In genomic region chr4:122000849-122001248, GRCh38 we compare ENCODE assay signal across 19 cellular contexts. TPM values are rescaled to one million over a fixed set of nuclear protein-coding genes. Genes with fewer than 3 reads are reported as not detected.
DNase-seq lines count a peak whose midpoint lies in the region; ATAC-seq and TF ChIP-seq lines count a peak whose summit lies in the region.
"Had no signal": no experiment of that assay in that cellular context is flagged by ENCODE, and none has a peak within 500 bp of the region (broad histone marks: within the 10 kb centered on the region; RNA-seq: fewer than 3 reads in every experiment).

No MANE protein-coding gene starts in this region.

- H2BK120ac ChIP-seq in IMR-90 (ENCODE audit: low read depth, low read length) = no peak overlapping the region

- H3K79me1 ChIP-seq in IMR-90 (ENCODE audit: low read depth in 1 of 2, low read length in 2 of 2) = no peaks in the 10 kb centered on the region

- H2BK20ac ChIP-seq in IMR-90 (ENCODE audit: low read depth, low read length) = 0 out of 2 replicates have a peak overlapping the region, but pooled peaks have one; percentile 3

- H3K14ac ChIP-seq in IMR-90 (replicated peaks; ENCODE audit: low read depth, low read length) = no peak overlapping the region

- POLR2A ChIA-PET in IMR-90 (lab: Charles Lee; ENCODE audit: unreplicated experiment) = no interaction called here

- H4K5ac ChIP-seq in IMR-90 (ENCODE audit: low read depth, low read length) = no peak overlapping the region

- CTCF ChIA-PET in IMR-90 (lab: Yijun Ruan, JAX) = interaction anchor here (0.6 kb wide), 1 partner anchor 51 kb away, joined by 3 read pairs; no protein-coding TSS in a partner anchor

- H3K4me2 ChIP-seq in IMR-90 (ENCODE audit: low read depth, low read length) (no peak overlapping the region), osteoblast (ENCODE audit: insufficient read depth, low read length) (peak overlapping the region; percentile 59)
- H3K4me2 ChIP-seq: BLaER1, SK-N-SH had no signal

- H2AFZ ChIP-seq in IMR-90 (replicated peaks; ENCODE audit: low read length, poor library complexity) (no peak overlapping the region), osteoblast (ENCODE audit: low read length) (peak overlapping the region; percentile 61)

- TF ChIP-seq RAD21 in IMR-90 (IDR thresholded peaks at IDR 0.05; ENCODE audit: low read length) = no peak

- dilution Hi-C loops in IMR-90 (cut with HindIII; ENCODE audit: low sequenced_read_pairs, unreplicated experiment) = no loop called here

- H3K27me3 ChIP-seq in IMR-90 (ENCODE audit: control insufficient read depth, insufficient read depth, low read length) (no peaks in the 10 kb centered on the region; the same call in 1 of the 2 replicates), osteoblast (ENCODE audit: insufficient read depth, low read length) (peaks cover 8% of the 10 kb centered on the region), adrenal gland (peaks cover 4% of the 10 kb centered on the region)
- H3K27me3 ChIP-seq: BLaER1 had no signal

- in situ Hi-C loops in IMR-90 (cut with MboI; ENCODE audit: low sequenced_read_pairs) = no loop called here

- H3K18ac ChIP-seq in IMR-90 (ENCODE audit: low read depth, low read length) = no peak overlapping the region

- no peaks in the 10 kb centered on the region for H4K20me1 ChIP-seq in IMR-90 (ENCODE audit: insufficient read depth, low read length)
- H4K20me1 ChIP-seq in osteoblast (ENCODE audit: insufficient read depth, low read length) = no peaks in the 10 kb centered on the region
- H4K20me1 ChIP-seq: BLaER1 had no signal

- H4K91ac ChIP-seq in IMR-90 (ENCODE audit: insufficient read depth, low read depth, low read length) = no peak overlapping the region

- H3K23ac ChIP-seq in IMR-90 (ENCODE audit: low read depth, low read length) = no peak overlapping the region

- H2BK15ac ChIP-seq in IMR-90 (ENCODE audit: low read depth, low read length) = no peak overlapping the region

- H3K56ac ChIP-seq in IMR-90 (ENCODE audit: extremely low read depth, insufficient read depth, low read length) = no peak overlapping the region

- ATAC-seq in IMR-90 (ENCODE audit: low read depth) = no peak

- H3K79me2 ChIP-seq in osteoblast (ENCODE audit: insufficient read depth, low read length) = no peaks in the 10 kb centered on the region

- H3K4ac ChIP-seq in IMR-90 (ENCODE audit: low read depth, low read length) = no peak overlapping the region

- DNase-seq in IMR-90 (no peak), OCI-M1 (lab: John Stamatoyannopoulos, UW) (peak; percentile 73), choroid plexus epithelial cell (ENCODE audit: low read depth) (peak; percentile 48), osteoblast (ENCODE audit: insufficient read length, low spot score, missing footprints) (no peak), adrenal gland (no peak), cortex of kidney (lab: John Stamatoyannopoulos, UW) (no peak), NCI-H1417 treated with DMSO at 0.1 percent for 48 hours (lab: John Stamatoyannopoulos, UW) (no peak)
- DNase-seq: CD4-positive, alpha-beta T cell; KBM-7; NCI-H1048; NCI-H1417; NCI-H187 treated with DMSO at 0.1 percent for 48 hours; NCI-H2107; NCI-H524; NCI-H774; SK-N-SH; SW 1271 had no signal

- H3K4me1 ChIP-seq in IMR-90 (ENCODE audit: control insufficient read depth, insufficient read depth, low read length) (peaks cover 4% of the 10 kb centered on the region), osteoblast (ENCODE audit: insufficient read depth, low read length) (peaks cover 4% of the 10 kb centered on the region), adrenal gland (replicated peaks in 1 of 2) (no peaks in the 10 kb centered on the region)
- H3K4me1 ChIP-seq: BLaER1 had no signal

- H3K9me3 ChIP-seq in IMR-90 (ENCODE audit: control insufficient read depth, insufficient read depth, low read length) = no peaks in the 10 kb centered on the region
- no peaks in the 10 kb centered on the region for H3K9me3 ChIP-seq in osteoblast (ENCODE audit: low read depth, low read length)
- H3K9me3 ChIP-seq in adrenal gland (replicated peaks in 1 of 3) = no peaks in the 10 kb centered on the region
- H3K9me3 ChIP-seq: BLaER1, SK-N-SH had no signal

- no peak overlapping the region for H2AK9ac ChIP-seq in IMR-90 (replicated peaks; ENCODE audit: low read depth, low read length, poor library complexity)

- BruUV-seq in IMR-90 (replicated peaks; lab: Mats Ljungman, UMichigan) = no TSS peak

- H3K4me3 ChIP-seq in IMR-90 (ENCODE audit: insufficient read depth, low read depth, low read length) (no peak overlapping the region), choroid plexus epithelial cell (ENCODE audit: low read depth, low read length) (no peak overlapping the region), osteoblast (ENCODE audit: insufficient read depth, low read length) (peak overlapping the region; percentile 24), adrenal gland (no peak overlapping the region)
- H3K4me3 ChIP-seq: BLaER1 had no signal

- peaks cover 6% of the 10 kb centered on the region for H3K9me1 ChIP-seq in IMR-90 (ENCODE audit: insufficient read depth, low read length)

- no peak overlapping the region for H2AK5ac ChIP-seq in IMR-90 (ENCODE audit: low read depth, low read length)

- no peak overlapping the region for H3K9ac ChIP-seq in IMR-90 (ENCODE audit: low read depth, low read length)
- H3K9ac ChIP-seq: BLaER1, SK-N-SH had no signal

- no peak overlapping the region for H4K8ac ChIP-seq in IMR-90 (ENCODE audit: low read depth in 2 of 2, low read length in 2 of 2)

- H2BK5ac ChIP-seq in IMR-90 (ENCODE audit: low read depth, low read length, poor library complexity, severe bottlenecking) = no peak overlapping the region

- H3K27ac ChIP-seq in IMR-90 (ENCODE audit: insufficient read depth, low read length) = no peak overlapping the region
- H3K27ac ChIP-seq in osteoblast (ENCODE audit: low read depth, low read length) = no peak overlapping the region
- no peak overlapping the region for H3K27ac ChIP-seq in adrenal gland
- H3K27ac ChIP-seq: BLaER1 had no signal

- no peak for TF ChIP-seq POLR2A in IMR-90 (IDR thresholded peaks at IDR 0.05; ENCODE audit: low read depth, low read length)
- TF ChIP-seq POLR2A in adrenal gland (IDR thresholded peaks at IDR 0.05) = no peak

- WGBS in IMR-90 (ENCODE audit: extremely low coverage in 2 of 2, insufficient read length in 1 of 2), 2 experiments = no CpG with 5 or more reads among the region's 4 CpGs
- 48 to 52% (median 49%) methylated on average over 4 of the region's 4 CpGs for WGBS in adrenal gland, 4 donors

- no peaks in the 10 kb centered on the region for H3K36me3 ChIP-seq in IMR-90 (ENCODE audit: control insufficient read depth, insufficient read depth, low read length)
- H3K36me3 ChIP-seq in osteoblast (ENCODE audit: insufficient read depth, low read length) = no peaks in the 10 kb centered on the region
- H3K36me3 ChIP-seq in adrenal gland (replicated peaks in 1 of 2) = no peaks in the 10 kb centered on the region
- H3K36me3 ChIP-seq: BLaER1 had no signal

- no peak for TF ChIP-seq CTCF in IMR-90 (conservative IDR thresholded peaks at IDR 0.05; ENCODE audit: low read depth, low read length)
- no peak for TF ChIP-seq CTCF in choroid plexus epithelial cell (conservative IDR thresholded peaks at IDR 0.05; ENCODE audit: low read depth, low read length)
- no peak for TF ChIP-seq CTCF in osteoblast (IDR thresholded peaks at IDR 0.05; ENCODE audit: extremely low read depth, low read depth, low read length)
- TF ChIP-seq CTCF in adrenal gland (IDR thresholded peaks at IDR 0.05) = no peak

- intact Hi-C loops in IMR-90 (cut with micrococcal nuclease) = loop anchor here (5.0 kb wide), 1 partner anchor 49 kb away; the partner anchor contains the start of gene TRPC3
- intact Hi-C loops in adrenal gland (cut with DNase I) = no loop called here

TF ChIP-seq in IMR-90, 13 proteins besides CTCF, POLR2A, EP300 and RAD21:
- TF ChIP-seq MXI1 (IDR thresholded peaks at IDR 0.05; ENCODE audit: borderline replicate concordance, low read depth, low read length) (no peak), CHD1 (IDR thresholded peaks at IDR 0.05; ENCODE audit: low read depth, low read length) (no peak), RCOR1 (IDR thresholded peaks at IDR 0.05; ENCODE audit: insufficient replicate concordance, low read length) (no peak), CEBPB (IDR thresholded peaks at IDR 0.05; ENCODE audit: low read depth, low read length) (no peak), NFE2L2 (IDR thresholded peaks at IDR 0.05; ENCODE audit: low read depth, low read length) (no peak), RFX5 (IDR thresholded peaks at IDR 0.05; ENCODE audit: low read depth, low read length) (no peak), MAZ (IDR thresholded peaks at IDR 0.05; ENCODE audit: borderline replicate concordance, low read depth, low read length) (no peak), SMC3 (IDR thresholded peaks at IDR 0.05; ENCODE audit: low read depth, low read length) (no peak), USF2 (IDR thresholded peaks at IDR 0.05; ENCODE audit: low read depth, low read length) (no peak), BHLHE40 (IDR thresholded peaks at IDR 0.05; ENCODE audit: low read depth, low read length) (no peak), ELK1 (IDR thresholded peaks at IDR 0.05; ENCODE audit: borderline replicate concordance, low read depth, low read length) (no peak), FOS (IDR thresholded peaks at IDR 0.05; ENCODE audit: low read depth, low read length) (no peak), MAFK (IDR thresholded peaks at IDR 0.05; ENCODE audit: low read depth, low read length) (no peak)

RNA-seq across cellular contexts. Expression of gene TRPC3, which starts 49.0 kb away (rescaled TPM):
- 2.5 and 2.7 TPM in 2 replicates for total RNA-seq in IMR-90 (2012; rRNA removed)
- polyA plus RNA-seq in IMR-90 (2012; rRNA removed) = 1.1 and 1.2 TPM in 2 replicates
- polyA plus RNA-seq in IMR-90 (2012; cell fraction: cytosol; rRNA removed) = 0.51 and 0.80 TPM in 2 replicates
- 2.0 and 2.3 TPM in 2 replicates for polyA plus RNA-seq in IMR-90 (2012; cell fraction: nucleus; rRNA removed; ENCODE audit: low replicate concordance)
- total RNA-seq in osteoblast = under 0.01 and 0.29 TPM in 2 replicates
- 1 to 10 TPM in 1 of 8 donors, under 1 TPM in 6, not detected in 1; 0.07 to 2.1 (median 0.13) TPM for total RNA-seq in adrenal gland
- polyA plus RNA-seq in adrenal gland = under 1 TPM; 0.07 to 0.22 (median 0.08) TPM
- total RNA-seq: CD4-positive, alpha-beta T cell; HT-29 had no signal
- polyA plus RNA-seq: SK-N-SH had no signal

Comparison
In these comparisons a context has a peak if more than half of its experiments do, and no peak if none do; other contexts are left out.
1. DNase-seq: peak in OCI-M1 (single experiment) and choroid plexus epithelial cell (single experiment); none in IMR-90 (single experiment), osteoblast (single experiment), adrenal gland (0 of 7), cortex of kidney (single experiment) and NCI-H1417 treated with DMSO at 0.1 percent for 48 hours (single experiment).